Comparison of ENCODE assay signal across 24 cellular contexts in the genomic region with DNA sequence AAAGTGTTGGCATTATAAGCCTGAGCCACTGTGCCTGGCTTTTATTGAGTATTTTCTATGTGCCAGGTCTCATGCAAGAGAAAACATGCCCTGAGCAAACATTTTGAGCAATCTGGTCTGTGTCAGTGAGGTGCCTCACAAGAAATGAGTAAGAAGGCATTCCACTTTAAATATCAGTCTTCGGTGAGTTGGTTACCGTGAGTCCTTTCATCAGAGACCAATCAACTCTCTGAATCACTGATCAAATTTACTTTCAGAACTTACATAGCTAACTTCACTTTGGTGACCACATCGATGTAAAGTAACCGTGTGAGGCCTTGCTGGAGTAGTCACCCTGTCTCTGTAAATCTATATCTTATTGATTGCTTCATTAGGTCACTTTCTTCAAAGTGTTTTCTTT. TPM values are rescaled to one million over a fixed set of nuclear protein-coding genes. Genes with fewer than 3 reads are reported as not detected.
DNase-seq lines count a peak whose midpoint lies in the region; ATAC-seq and TF ChIP-seq lines count a peak whose summit lies in the region.
"Had no signal": no experiment of that assay in that cellular context is flagged by ENCODE, and none has a peak within 500 bp of the region (broad histone marks: within the 10 kb centered on the region; RNA-seq: fewer than 3 reads in every experiment).

No MANE protein-coding gene starts in this region.

- 75% methylated on average over 4 of the region's 4 CpGs for WGBS in mesenchymal stem cell

- H2AK5ac ChIP-seq in mesenchymal stem cell (ENCODE audit: low read length, severe bottlenecking): no peak overlapping the region

- H2BK12ac ChIP-seq in mesenchymal stem cell (ENCODE audit: low read length in 2 of 2): no peak overlapping the region

- H3K36me3 Mint-ChIP-seq in GM23338 (ENCODE audit: low read depth): no peaks in the 10 kb centered on the region
- no peaks in the 10 kb centered on the region for H3K36me3 Mint-ChIP-seq in natural killer cell treated with Interleukin-12 subunit alpha and Interleukin-12 subunit beta and Interleukin-15 and Interleukin-18, amount 100 ng/mL, for 72 hours
- H3K36me3 Mint-ChIP-seq: CD14-positive monocyte had no signal

- H3K23ac ChIP-seq in mesenchymal stem cell (ENCODE audit: low read length in 2 of 2): no peak overlapping the region

- no peak overlapping the region for H2BK5ac ChIP-seq in mesenchymal stem cell (ENCODE audit: low read depth, low read length, poor library complexity, severe bottlenecking)

- no peak for ATAC-seq in GM23338
- ATAC-seq in esophagus mucosa: peak; percentile 63
- no peak for ATAC-seq in natural killer cell treated with Interleukin-12 subunit alpha and Interleukin-12 subunit beta and Interleukin-15 and Interleukin-18, amount 100 ng/mL, for 72 hours
- ATAC-seq in GM19351 (IDR thresholded peaks at IDR 0.05; ENCODE audit: unreplicated experiment): no peak
- ATAC-seq: activated CD8-positive, alpha-beta T cell treated with anti-CD3 and anti-CD28 coated beads, Interleukin-2, amount 10 ng/mL, durations not matched to agents 7 days and 5 days; activated naive CD8-positive, alpha-beta T cell treated with anti-CD3 and anti-CD28 coated beads, Interleukin-2, amount 50 U/mL, for 24 hours; body of pancreas had no signal

- H3K27me3 Mint-ChIP-seq in GM23338 (ENCODE audit: insufficient read depth, low read depth, poor library complexity): no peaks in the 10 kb centered on the region
- peaks cover 5 to 7% of the 10 kb centered on the region in 2 donors for H3K27me3 Mint-ChIP-seq in natural killer cell treated with Interleukin-12 subunit alpha and Interleukin-12 subunit beta and Interleukin-15 and Interleukin-18, amount 100 ng/mL, for 72 hours

- no peaks in the 10 kb centered on the region for H3K9me2 ChIP-seq in GM23338 (ENCODE audit: insufficient read depth)

- H3K4me2 ChIP-seq in GM23338 (no peak overlapping the region), mesenchymal stem cell (ENCODE audit: low read length, poor library complexity, severe bottlenecking) (no peak overlapping the region)

- no peak overlapping the region for H4K91ac ChIP-seq in mesenchymal stem cell (ENCODE audit: low read length)

- no peak overlapping the region for H3K18ac ChIP-seq in mesenchymal stem cell (ENCODE audit: low read depth in 1 of 2, low read length in 2 of 2)

- H2BK120ac ChIP-seq in mesenchymal stem cell (ENCODE audit: low read depth, low read length): no peak overlapping the region

- no peak for DNase-seq in GM23338 (ENCODE audit: low spot score)
- DNase-seq in RKO (ENCODE audit: low spot score): peak; percentile 35
- peak; percentile 5 for DNase-seq in mesenchymal stem cell
- no peak for DNase-seq in natural killer cell treated with Interleukin-12 subunit alpha and Interleukin-12 subunit beta and Interleukin-15 and Interleukin-18, amount 100 ng/mL, for 72 hours (ENCODE audit: low spot score)
- DNase-seq in anterior cingulate cortex (lab: John Stamatoyannopoulos, UW): no peak
- no peak for DNase-seq in T1000 (lab: John Stamatoyannopoulos, UW)
- DNase-seq: activated CD4-positive, CD25-positive, alpha-beta regulatory T cell treated with anti-CD3 and anti-CD28 coated beads, Interleukin-2, amount 50 U/mL, for 72 hours; activated CD8-positive, alpha-beta T cell treated with anti-CD3 and anti-CD28 coated beads, Interleukin-2, amount 10 ng/mL, durations not matched to agents 7 days and 5 days; activated effector memory CD4-positive, alpha-beta T cell treated with anti-CD3 and anti-CD28 coated beads, Interleukin-2, amount 50 U/mL, for 16 hours; activated naive CD8-positive, alpha-beta T cell treated with anti-CD3 and anti-CD28 coated beads, Interleukin-2, amount 50 U/mL, for 24 hours; body of pancreas; Calu3; DND-41; mesendoderm; NCI-H1105; NCI-H1930; NCI-H526; Peyer's patch; T-helper 1 cell had no signal

- no peak overlapping the region for H3K4ac ChIP-seq in mesenchymal stem cell (ENCODE audit: low read depth in 1 of 2, low read length in 2 of 2)

- H3K4me3 ChIP-seq in GM23338 (no peak overlapping the region), mesenchymal stem cell (ENCODE audit: insufficient read depth in 1 of 2, low read depth in 1 of 2, low read length in 2 of 2) (no peak overlapping the region)
- H3K4me3 ChIP-seq: body of pancreas, Peyer's patch, SJSA1 had no signal

- H2BK15ac ChIP-seq in mesenchymal stem cell (ENCODE audit: low read depth, poor library complexity, severe bottlenecking): no peak overlapping the region

- H2AFZ ChIP-seq in GM23338: peak overlapping the region; percentile 80; the same call in 1 of the 2 replicates
- no peak overlapping the region for H2AFZ ChIP-seq in mesenchymal stem cell (ENCODE audit: low read depth, low read length)

- no peaks in the 10 kb centered on the region for H3K27me3 ChIP-seq in GM23338 (ENCODE audit: insufficient read depth)
- H3K27me3 ChIP-seq in mesenchymal stem cell (ENCODE audit: control insufficient read depth in 1 of 2, insufficient read depth in 1 of 2, low read length in 2 of 2): no peaks in the 10 kb centered on the region
- H3K27me3 ChIP-seq: body of pancreas, Peyer's patch had no signal

- H3K4me3 Mint-ChIP-seq in GM23338: no peak overlapping the region
- no peak overlapping the region for H3K4me3 Mint-ChIP-seq in natural killer cell treated with Interleukin-12 subunit alpha and Interleukin-12 subunit beta and Interleukin-15 and Interleukin-18, amount 100 ng/mL, for 72 hours
- H3K4me3 Mint-ChIP-seq: activated CD8-positive, alpha-beta T cell treated with anti-CD3 and anti-CD28 coated beads, Interleukin-2, amount 10 ng/mL, durations not matched to agents 7 days and 5 days; activated naive CD8-positive, alpha-beta T cell treated with anti-CD3 and anti-CD28 coated beads, Interleukin-2, amount 50 U/mL, for 24 hours; CD14-positive monocyte; stimulated activated naive CD8-positive, alpha-beta T cell treated with anti-CD3 and anti-CD28 coated beads, Interleukin-15, Interleukin-2, amounts not matched to agents 100 ng/mL and 50 ng/mL, for 24 hours had no signal

- no peak overlapping the region for H3K27ac Mint-ChIP-seq in GM23338
- no peak overlapping the region for H3K27ac Mint-ChIP-seq in natural killer cell treated with Interleukin-12 subunit alpha and Interleukin-12 subunit beta and Interleukin-15 and Interleukin-18, amount 100 ng/mL, for 72 hours
- H3K27ac Mint-ChIP-seq: activated CD8-positive, alpha-beta T cell treated with anti-CD3 and anti-CD28 coated beads, Interleukin-2, amount 10 ng/mL, durations not matched to agents 7 days and 5 days; activated naive CD8-positive, alpha-beta T cell treated with anti-CD3 and anti-CD28 coated beads, Interleukin-2, amount 50 U/mL, for 24 hours; CD14-positive monocyte; stimulated activated naive CD8-positive, alpha-beta T cell treated with anti-CD3 and anti-CD28 coated beads, Interleukin-15, Interleukin-2, amounts not matched to agents 100 ng/mL and 50 ng/mL, for 24 hours had no signal

- H3K9ac ChIP-seq in mesenchymal stem cell (ENCODE audit: low read length): no peak overlapping the region

- H3K4me1 Mint-ChIP-seq in GM23338: peaks cover 14% of the 10 kb centered on the region
- no peaks in the 10 kb centered on the region for H3K4me1 Mint-ChIP-seq in natural killer cell treated with Interleukin-12 subunit alpha and Interleukin-12 subunit beta and Interleukin-15 and Interleukin-18, amount 100 ng/mL, for 72 hours (ENCODE audit: low read depth in 2 of 2)
- H3K4me1 Mint-ChIP-seq: activated naive CD8-positive, alpha-beta T cell treated with anti-CD3 and anti-CD28 coated beads, Interleukin-2, amount 50 U/mL, for 24 hours; CD14-positive monocyte had no signal

- no peak overlapping the region for H4K8ac ChIP-seq in mesenchymal stem cell (ENCODE audit: low read length)

- H3F3A ChIP-seq in GM23338 (replicated peaks; ENCODE audit: low read depth): no peaks in the 10 kb centered on the region

- H3K4me1 ChIP-seq in GM23338 (ENCODE audit: insufficient read depth): peaks cover 18% of the 10 kb centered on the region
- no peaks in the 10 kb centered on the region for H3K4me1 ChIP-seq in mesenchymal stem cell (ENCODE audit: control insufficient read depth, insufficient read depth, low read depth, low read length)
- H3K4me1 ChIP-seq: body of pancreas, Peyer's patch, SJSA1 had no signal

- H3K79me2 ChIP-seq in GM23338 (replicated peaks; ENCODE audit: insufficient read depth): no peaks in the 10 kb centered on the region

- H3K27ac ChIP-seq in GM23338 (ENCODE audit: low read depth) (no peak overlapping the region), mesenchymal stem cell (ENCODE audit: low read length, poor library complexity, severe bottlenecking) (no peak overlapping the region)
- H3K27ac ChIP-seq: body of pancreas, Peyer's patch, SJSA1 had no signal

- no peaks in the 10 kb centered on the region for H3K36me3 ChIP-seq in GM23338 (ENCODE audit: insufficient read depth)
- no peaks in the 10 kb centered on the region for H3K36me3 ChIP-seq in mesenchymal stem cell (ENCODE audit: control insufficient read depth in 1 of 2, insufficient read depth in 2 of 2, low read depth in 1 of 2, low read length in 2 of 2)
- H3K36me3 ChIP-seq: Peyer's patch, SJSA1 had no signal

- no peaks in the 10 kb centered on the region for H3K9me3 ChIP-seq in mesenchymal stem cell (ENCODE audit: control insufficient read depth, low read length)
- H3K9me3 ChIP-seq: body of pancreas, Peyer's patch, SJSA1 had no signal

- H4K20me1 ChIP-seq in GM23338 (replicated peaks; ENCODE audit: insufficient read depth): no peaks in the 10 kb centered on the region

- no peak overlapping the region for H3K14ac ChIP-seq in mesenchymal stem cell (ENCODE audit: low read length in 2 of 2)

- no peaks in the 10 kb centered on the region for H3K9me3 Mint-ChIP-seq in GM23338
- no peaks in the 10 kb centered on the region for H3K9me3 Mint-ChIP-seq in natural killer cell treated with Interleukin-12 subunit alpha and Interleukin-12 subunit beta and Interleukin-15 and Interleukin-18, amount 100 ng/mL, for 72 hours
- H3K9me3 Mint-ChIP-seq: activated naive CD8-positive, alpha-beta T cell treated with anti-CD3 and anti-CD28 coated beads, Interleukin-2, amount 50 U/mL, for 24 hours; CD14-positive monocyte; stimulated activated naive CD8-positive, alpha-beta T cell treated with anti-CD3 and anti-CD28 coated beads, Interleukin-15, Interleukin-2, amounts not matched to agents 100 ng/mL and 50 ng/mL, for 24 hours had no signal

- no peak for TF ChIP-seq CTCF in GM23338 (conservative IDR thresholded peaks at IDR 0.05; ENCODE audit: low read depth in 2 of 2)

- H3K79me1 ChIP-seq in mesenchymal stem cell (replicated peaks; ENCODE audit: low read length, poor library complexity, severe bottlenecking): no peaks in the 10 kb centered on the region

RNA-seq across cellular contexts. Expression of a gene that starts 14.3 kb away (rescaled TPM):
- 15.3 and 15.7 TPM in 2 replicates for total RNA-seq in GM23338 (2014; rRNA removed; shearing (Covaris generic))
- 12.9 and 14.7 TPM in 2 replicates for polyA plus RNA-seq in GM23338 (2016; fragmentation: Nextera tagmentation; extraction: Ambion mirVana)
- total RNA-seq in esophagus mucosa: 13.8 TPM
- polyA plus RNA-seq in mesenchymal stem cell (2013, experiment 1 of 2): 8.2 TPM
- polyA plus RNA-seq in mesenchymal stem cell (2013, experiment 2 of 2): 8.4 TPM
- total RNA-seq in natural killer cell treated with Interleukin-12 subunit alpha and Interleukin-12 subunit beta and Interleukin-15 and Interleukin-18, amount 100 ng/mL, for 72 hours: 10 to 100 TPM; 24.3 to 27.5 TPM

RNA-seq across cellular contexts. Expression of a gene that starts 54.7 kb away (rescaled TPM):
- total RNA-seq in GM23338 (2014; rRNA removed; shearing (Covaris generic)): 21.3 and 39.1 TPM in 2 replicates
- 8.2 and 9.1 TPM in 2 replicates for polyA plus RNA-seq in GM23338 (2016; fragmentation: Nextera tagmentation; extraction: Ambion mirVana)
- 14.7 TPM for total RNA-seq in esophagus mucosa
- 24.0 TPM for polyA plus RNA-seq in mesenchymal stem cell (2013, experiment 1 of 2)
- 23.8 TPM for polyA plus RNA-seq in mesenchymal stem cell (2013, experiment 2 of 2)
- under 1 TPM; 0.31 to 0.48 TPM for total RNA-seq in natural killer cell treated with Interleukin-12 subunit alpha and Interleukin-12 subunit beta and Interleukin-15 and Interleukin-18, amount 100 ng/mL, for 72 hours

Comparison
In these comparisons a context has a peak if more than half of its experiments do, and no peak if none do; other contexts are left out.
1. DNase-seq: peak in RKO (single experiment) and mesenchymal stem cell (single experiment); none in GM23338 (single experiment), natural killer cell treated with Interleukin-12 subunit alpha and Interleukin-12 subunit beta and Interleukin-15 and Interleukin-18, amount 100 ng/mL, for 72 hours (single experiment), anterior cingulate cortex (0 of 58) and T1000 (single experiment).
2. RNA of a gene that starts 54.7 kb away (total RNA-seq): 21.3 to 39.1 TPM in GM23338 and 14.7 TPM in esophagus mucosa (single experiment); 0.31 to 0.48 TPM in natural killer cell treated with Interleukin-12 subunit alpha and Interleukin-12 subunit beta and Interleukin-15 and Interleukin-18, amount 100 ng/mL, for 72 hours; every median in the first group is over 10 times any median in the second.